Comparison of ENCODE assay signal across 8 cellular contexts in genomic region chr3:58433400-58434169, GRCh38. TPM values are rescaled to one million over a fixed set of nuclear protein-coding genes. Genes with fewer than 3 reads are reported as not detected.
DNase-seq lines count a peak whose midpoint lies in the region; ATAC-seq and TF ChIP-seq lines count a peak whose summit lies in the region.

PDHB (minus strand) TSS chr3:58433832; CDS start chr3:58433809, 23 bp downstream.

- H4K20me1 ChIP-seq in BLaER1 treated with 17β-estradiol and CSF1 and Interleukin-3, amounts not matched to agents 10 nM and 100 nM: peaks cover 0 to 46% (median 26%) of the 10 kb centered on the region in 11 experiments; a peak in 13 of 22 replicates

- peak within 1 kb of the TSS; percentile 85 to 93 (median 89) for H3K9ac ChIP-seq in BLaER1 treated with 17β-estradiol and CSF1 and Interleukin-3, amounts not matched to agents 10 nM and 100 nM

- intact Hi-C loops in left lung (cut with DNase I): no loop called here

- H3K4me2 ChIP-seq in BLaER1 treated with 17β-estradiol and CSF1 and Interleukin-3, amounts not matched to agents 10 nM and 100 nM: peak within 1 kb of the TSS; percentile 65 to 95 (median 83)

- no peaks in the 10 kb centered on the region for H3K9me3 ChIP-seq in BLaER1 treated with 17β-estradiol and CSF1 and Interleukin-3, amounts not matched to agents 10 nM and 100 nM (replicated peaks in 1 of 11)
- no peaks in the 10 kb centered on the region for H3K9me3 ChIP-seq in left lung

- DNase-seq in NCI-H748 (lab: John Stamatoyannopoulos, UW; ENCODE audit: unreplicated experiment) (peak; percentile 90), dedifferentiated amniotic fluid mesenchymal stem cell (ENCODE audit: extremely low spot score) (peak; percentile 90), left lung (peak; percentile 93 to 97)
- peak; percentile 82 for DNase-seq in activated CD4-positive, alpha-beta T cell treated with anti-CD3 and anti-CD28 coated beads, Interleukin-2, amount 50 U/mL, for 1 hour
- peak; percentile 84 for DNase-seq in stimulated activated CD4-positive, alpha-beta T cell treated with anti-CD3 and anti-CD28 coated beads, Interleukin-2, amount 100 ng/mL, for 4 hours (ENCODE audit: low read depth)

- H3K4me3 ChIP-seq in BLaER1 treated with 17β-estradiol and CSF1 and Interleukin-3, amounts not matched to agents 10 nM and 100 nM: peak within 1 kb of the TSS; percentile 66 to 81 (median 77)
- peak within 1 kb of the TSS; percentile 69 to 86 for H3K4me3 ChIP-seq in left lung

- H3K27me3 ChIP-seq in BLaER1 treated with 17β-estradiol and CSF1 and Interleukin-3, amounts not matched to agents 10 nM and 100 nM: no peaks in the 10 kb centered on the region
- H3K27me3 ChIP-seq in left lung: no peaks in the 10 kb centered on the region

- peak within 1 kb of the TSS; percentile 75 to 91 (median 89) for H3K27ac ChIP-seq in BLaER1 treated with 17β-estradiol and CSF1 and Interleukin-3, amounts not matched to agents 10 nM and 100 nM
- peak within 1 kb of the TSS; percentile 89 to 90 for H3K27ac ChIP-seq in left lung

- peaks cover 34 to 39% (median 35%) of the 10 kb centered on the region in 11 experiments for H3K36me3 ChIP-seq in BLaER1 treated with 17β-estradiol and CSF1 and Interleukin-3, amounts not matched to agents 10 nM and 100 nM
- peaks cover 0 to 32% of the 10 kb centered on the region in 2 donors for H3K36me3 ChIP-seq in left lung

- no peak for TF ChIP-seq CTCF in left lung (IDR thresholded peaks at IDR 0.05)

- ATAC-seq in GM19324 (IDR thresholded peaks at IDR 0.05; ENCODE audit: low FRiP score, unreplicated experiment) (peak; percentile 97), HG03460 (IDR thresholded peaks at IDR 0.05; ENCODE audit: unreplicated experiment) (peak; percentile 95), left lung (peak; percentile 99)

- peaks cover 21 to 35% (median 24%) of the 10 kb centered on the region in 10 experiments for H3K4me1 ChIP-seq in BLaER1 treated with 17β-estradiol and CSF1 and Interleukin-3, amounts not matched to agents 10 nM and 100 nM
- H3K4me1 ChIP-seq in left lung: peaks cover 14 to 21% of the 10 kb centered on the region in 2 donors

RNA-seq across cellular contexts. Expression of gene PDHB, which starts in this region (rescaled TPM):
- total RNA-seq in left lung: 10 to 100 TPM; 55.5 to 57.1 TPM

Comparison
In these comparisons a context has a peak if more than half of its experiments do, and no peak if none do; other contexts are left out.
1. Peak in every context shown above with its lines: DNase-seq, ATAC-seq, H3K4me3 ChIP-seq and H3K27ac ChIP-seq.